ENCODE assay signal across 8 cellular contexts in the genomic region with DNA sequence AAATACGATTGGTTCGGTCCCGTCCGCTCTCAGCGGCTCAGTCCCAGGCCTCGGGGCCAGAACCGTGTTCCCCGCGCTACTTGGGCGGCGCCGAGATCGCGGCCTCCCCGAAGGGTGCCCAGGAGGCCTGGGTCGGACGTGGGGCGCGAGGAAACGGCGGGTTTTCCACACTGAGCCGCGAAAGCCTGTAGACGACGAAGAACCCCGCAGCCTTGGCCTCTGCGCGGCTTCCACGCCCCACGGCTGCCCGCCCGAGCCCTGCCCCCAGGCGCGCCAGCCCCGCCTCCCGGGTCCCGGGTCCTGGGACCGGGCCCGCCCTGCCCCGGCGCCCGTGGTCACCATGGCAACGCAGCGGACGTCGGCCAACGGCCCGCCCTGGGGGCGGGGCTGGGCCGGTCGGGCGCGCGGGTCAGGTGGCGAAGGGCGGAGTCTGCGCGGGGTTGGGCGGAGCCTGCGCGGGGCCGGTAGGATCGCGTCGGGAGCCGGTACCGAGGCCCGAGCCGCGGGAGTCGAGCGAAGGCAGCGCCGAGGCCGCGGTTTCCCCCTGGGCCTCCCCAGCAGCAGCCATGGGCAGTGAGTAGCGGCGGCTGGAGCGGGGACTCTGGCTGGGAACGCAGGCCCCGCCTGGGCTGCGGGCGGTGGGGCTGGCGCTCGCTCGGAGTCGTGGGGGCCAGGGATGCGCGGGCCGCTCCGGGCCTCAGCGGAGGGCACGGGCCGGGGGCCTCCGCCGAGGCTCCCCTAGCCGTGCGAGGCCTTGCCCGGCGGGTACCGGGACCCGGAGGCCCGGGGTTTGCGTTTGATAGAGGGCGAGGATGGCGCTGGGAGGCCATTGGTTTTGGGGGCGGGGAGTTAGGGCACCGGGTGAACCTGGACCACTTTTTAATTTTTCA. TPM values are rescaled to one million over a fixed set of nuclear protein-coding genes. Genes with fewer than 3 reads are reported as not detected.
A peak's percentile ranks its signal among the peaks of the same experiment; 100 is the strongest.
DNase-seq lines count a peak whose midpoint lies in the region; ATAC-seq, FAIRE-seq and TF ChIP-seq lines count a peak whose summit lies in the region.

TSS of gene SEC61A2 (plus strand) at position 456 of the 890 bp plus-strand sequence. CDS start at position 567, 111 bp downstream.

- peak; percentile 98 for FAIRE-seq in GM12891 (lab: Jason Lieb, UNC)

- H3K9me3 Mint-ChIP-seq in T-cell (no peaks in the 10 kb centered on the region), progenitor cell of endocrine pancreas (ENCODE audit: low read depth) (no peaks in the 10 kb centered on the region)

- peak; percentile 91 for ATAC-seq in HG02759 (IDR thresholded peaks at IDR 0.05; ENCODE audit: unreplicated experiment)
- ATAC-seq in T-cell (replicated peaks in 1 of 4), result peak; percentile 89 to 95 (median 93)
- ATAC-seq in left cardiac atrium, result peak; percentile 99

- H3K27ac Mint-ChIP-seq in T-cell (peak within 1 kb of the TSS; percentile 80 to 84), progenitor cell of endocrine pancreas (peak within 1 kb of the TSS; percentile 87)

- 0 to 1% (median 1%) methylated on average over 19 to 108 of the region's 108 CpGs for WGBS in adrenal gland, 4 donors

- H3K27me3 Mint-ChIP-seq in T-cell (no peaks in the 10 kb centered on the region), progenitor cell of endocrine pancreas (no peaks in the 10 kb centered on the region)

- peak; percentile 99 for DNase-seq in GM12891 (ENCODE audit: insufficient read length, low spot score)
- DNase-seq in NCI-H1417 (lab: John Stamatoyannopoulos, UW), result peak; percentile 86 to 92 (median 90)
- DNase-seq in T-cell, result peak; percentile 84 to 99 (median 92)
- peak; percentile 94 to 99 (median 96) for DNase-seq in adrenal gland
- peak; percentile 96 for DNase-seq in left cardiac atrium
- DNase-seq in progenitor cell of endocrine pancreas (ENCODE audit: low spot score, unreplicated experiment), result peak; percentile 98
- peak; percentile 95 for DNase-seq in ureter (ENCODE audit: low spot score)

- peaks cover 0 to 10% of the 10 kb centered on the region in 2 donors for H3K4me1 ChIP-seq in adrenal gland (replicated peaks in 1 of 2)

- peak; percentile 67 for TF ChIP-seq POLR2A in GM12891 (IDR thresholded peaks at IDR 0.05; ENCODE audit: low read depth, low read length)
- TF ChIP-seq POLR2A in adrenal gland (IDR thresholded peaks at IDR 0.05), result peak; percentile 41 to 77

- H3K27me3 ChIP-seq in adrenal gland, result no peaks in the 10 kb centered on the region

- peaks cover 20 to 27% (median 22%) of the 10 kb centered on the region in 3 donors for H3K4me1 Mint-ChIP-seq in T-cell
- H3K4me1 Mint-ChIP-seq in progenitor cell of endocrine pancreas (ENCODE audit: low read depth), result peaks cover 4% of the 10 kb centered on the region

- CTCF ChIA-PET in T-cell (lab: Charles Lee), result interaction anchor here in 1 of 2 donors (1.2 to 1.4 kb wide), 2 partner anchors 66 to 87 kb away, joined by 4 to 6 read pairs; partner anchors contain the start of genes CDC123, NUDT5 and UPF2

- intact Hi-C loops in adrenal gland (cut with DNase I) (loop anchor here in 1 of 2 donors (10.0 kb wide), 1 partner anchor 55 kb away; no protein-coding TSS in a partner anchor), left cardiac atrium (cut with DNase I) (no loop called here)

- peaks cover 4% of the 10 kb centered on the region for H3K36me3 Mint-ChIP-seq in T-cell
- H3K36me3 Mint-ChIP-seq in progenitor cell of endocrine pancreas (ENCODE audit: insufficient read depth), result peaks cover 9% of the 10 kb centered on the region

- H3K9me3 ChIP-seq in adrenal gland (replicated peaks in 1 of 3), result no peaks in the 10 kb centered on the region

- H3K4me3 Mint-ChIP-seq in T-cell (peak within 1 kb of the TSS; percentile 84 to 90 (median 85)), progenitor cell of endocrine pancreas (ENCODE audit: low read depth) (peak within 1 kb of the TSS; percentile 88)

- peaks cover 0 to 4% of the 10 kb centered on the region in 2 donors for H3K36me3 ChIP-seq in adrenal gland (replicated peaks in 1 of 2)

- no peak for TF ChIP-seq CTCF in adrenal gland (IDR thresholded peaks at IDR 0.05)
- no peak for TF ChIP-seq CTCF in progenitor cell of endocrine pancreas (IDR thresholded peaks at IDR 0.05; ENCODE audit: unreplicated experiment)

- peak within 1 kb of the TSS; percentile 2 to 97 (median 84) for H3K4me3 ChIP-seq in adrenal gland

- H3K27ac ChIP-seq in adrenal gland, result peak within 1 kb of the TSS; percentile 70 to 97 (median 93)

- POLR2A ChIA-PET in T-cell (lab: Charles Lee), result interaction anchor here in 1 of 2 donors (0.7 kb wide), 1 partner anchor 17 kb away, joined by 3 read pairs; no protein-coding TSS in a partner anchor

TF ChIP-seq in GM12891, 5 proteins besides CTCF, POLR2A, EP300 and RAD21:
- TF ChIP-seq SPI1 (IDR thresholded peaks at IDR 0.05; ENCODE audit: low read depth, low read length) (no peak), TAF1 (IDR thresholded peaks at IDR 0.05; ENCODE audit: low read depth, low read length) (no peak), POLR2AphosphoS5 (IDR thresholded peaks at IDR 0.05; ENCODE audit: low read depth, low read length) (no peak), POU2F2 (IDR thresholded peaks at IDR 0.05; ENCODE audit: low read depth, low read length) (no peak), PAX5 (IDR thresholded peaks at IDR 0.05; ENCODE audit: insufficient read depth, low read length, severe bottlenecking) (no peak)

RNA-seq across cellular contexts. Expression of gene SEC61A2, which starts in this region (rescaled TPM):
- polyA plus RNA-seq in GM12891 (2012; ENCODE audit: low read depth, missing spikeins), result 8.8 TPM
- 10 to 100 TPM; 11.1 to 20.0 (median 13.9) TPM for total RNA-seq in T-cell
- 1 to 10 TPM; 1.3 to 6.0 (median 5.1) TPM for total RNA-seq in adrenal gland
- 1 to 10 TPM; 5.8 to 8.4 (median 5.9) TPM for polyA plus RNA-seq in adrenal gland
- total RNA-seq in left cardiac atrium, result 10 to 100 TPM; 11.4 to 13.8 TPM
- 23.2 and 24.9 TPM in 2 replicates for total RNA-seq in progenitor cell of endocrine pancreas
- 8.6 TPM for total RNA-seq in ureter

Comparison
In these comparisons a context has a peak if more than half of its experiments do, and no peak if none do; other contexts are left out.
1. Peak in every context shown above with its lines: DNase-seq, ATAC-seq, H3K4me3 ChIP-seq and H3K27ac ChIP-seq.